20 cellular contexts compared by ENCODE assay signal in the genomic region with DNA sequence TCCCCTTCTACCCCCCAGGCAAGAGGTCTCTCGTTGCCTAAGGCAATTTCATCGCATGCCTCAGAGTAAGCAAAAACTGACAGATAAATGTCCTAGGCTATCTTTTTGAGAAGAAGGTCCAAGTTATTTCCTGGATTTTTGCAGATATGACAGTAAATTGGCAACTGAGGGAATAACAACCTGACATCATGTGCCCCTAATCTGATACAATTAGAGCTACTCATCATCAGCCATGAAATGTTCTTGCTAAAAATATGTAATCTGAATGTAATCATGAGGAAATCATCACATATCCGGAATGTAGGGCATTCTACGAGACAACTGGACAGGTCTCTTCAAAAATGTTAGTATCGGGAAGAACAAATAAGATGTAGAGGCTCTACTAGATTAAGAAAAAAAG.
"Had no signal": no experiment of that assay in that cellular context is flagged by ENCODE, and none has a peak within 500 bp of the region (broad histone marks: within the 10 kb centered on the region; RNA-seq: fewer than 3 reads in every experiment).

No MANE protein-coding gene starts in this region.

- H3K9me3 Mint-ChIP-seq: activated naive CD4-positive, alpha-beta T cell treated with anti-CD3 and anti-CD28 coated beads for 36 hours; activated T-helper 2 cell treated with anti-CD3 and anti-CD28 coated beads, Interferon-gamma antibody, Interleukin-2, Interleukin-4, amounts not matched to agents 10 μg/mL and 5 μg/mL and 100 μg/mL, durations not matched to agents 14 hours and 24 hours and 36 hours; neural progenitor cell; stimulated activated naive CD8-positive, alpha-beta T cell treated with anti-CD3 and anti-CD28 coated beads, Interleukin-15, amount 100 ng/mL, for 72 hours; T-helper 2 cell treated with Interferon-gamma antibody and Interleukin-4, amounts not matched to agents 5 μg/mL and 100 μg/mL, for 36 hours had no signal

- H3K27ac ChIP-seq: coronary artery, neural progenitor cell, ovary, sigmoid colon had no signal

- ATAC-seq: gastrocnemius medialis; stimulated activated naive CD8-positive, alpha-beta T cell treated with anti-CD3 and anti-CD28 coated beads, Interleukin-15, amount 100 ng/mL, for 72 hours had no signal

- H3K4me2 ChIP-seq: neural progenitor cell had no signal

- H3K27me3 ChIP-seq: gastrocnemius medialis, heart right ventricle, neural progenitor cell, ovary, sigmoid colon had no signal

- H3K27ac Mint-ChIP-seq: activated naive CD4-positive, alpha-beta T cell treated with anti-CD3 and anti-CD28 coated beads for 36 hours; activated T-helper 2 cell treated with anti-CD3 and anti-CD28 coated beads, Interferon-gamma antibody, Interleukin-2, Interleukin-4, amounts not matched to agents 10 μg/mL and 5 μg/mL and 100 μg/mL, durations not matched to agents 14 hours and 24 hours and 36 hours; naive B cell; neural progenitor cell; stimulated activated naive CD8-positive, alpha-beta T cell treated with anti-CD3 and anti-CD28 coated beads, Interleukin-15, amount 100 ng/mL, for 72 hours; T-helper 2 cell treated with Interferon-gamma antibody and Interleukin-4, amounts not matched to agents 5 μg/mL and 100 μg/mL, for 36 hours; type B pancreatic cell had no signal

- H3K27me3 Mint-ChIP-seq: naive B cell; stimulated activated naive CD8-positive, alpha-beta T cell treated with anti-CD3 and anti-CD28 coated beads, Interleukin-15, amount 100 ng/mL, for 72 hours had no signal

- H3K4me1 ChIP-seq: neural progenitor cell had no signal

- H3K4me1 Mint-ChIP-seq: naive B cell had no signal

- H3K36me3 Mint-ChIP-seq: naive B cell, neural progenitor cell, type B pancreatic cell had no signal

- FAIRE-seq: endothelial cell of umbilical vein had no signal

- H3K36me3 ChIP-seq: gastrocnemius medialis, heart right ventricle, neural progenitor cell, ovary, sigmoid colon had no signal

- H3K4me3 ChIP-seq: coronary artery, gastrocnemius medialis, heart right ventricle, lung, neural progenitor cell, ovary, sigmoid colon had no signal

- H2AFZ ChIP-seq: neural progenitor cell had no signal

- H3K9me3 ChIP-seq: gastrocnemius medialis, heart right ventricle, ovary, sigmoid colon had no signal

- H3K4me3 Mint-ChIP-seq: activated naive CD4-positive, alpha-beta T cell treated with anti-CD3 and anti-CD28 coated beads for 36 hours; naive B cell; neural progenitor cell; stimulated activated naive CD8-positive, alpha-beta T cell treated with anti-CD3 and anti-CD28 coated beads, Interleukin-15, amount 100 ng/mL, for 72 hours; T-helper 2 cell treated with Interferon-gamma antibody and Interleukin-4, amounts not matched to agents 5 μg/mL and 100 μg/mL, for 36 hours; type B pancreatic cell had no signal

- DNase-seq: activated CD4-positive, alpha-beta T cell treated with anti-CD3 and anti-CD28 coated beads for 1 hour; activated CD4-positive, alpha-beta T cell treated with anti-CD3 and anti-CD28 coated beads, Interleukin-2, amount 50 U/mL, for 48 hours; activated naive CD4-positive, alpha-beta T cell treated with anti-CD3 and anti-CD28 coated beads for 36 hours; central memory CD4-positive, alpha-beta T cell; effector CD8-positive, alpha-beta T cell; gastrocnemius medialis; heart right ventricle; left cardiac atrium; naive B cell; ovary; sigmoid colon; stimulated activated CD4-positive, alpha-beta T cell treated with anti-CD3 and anti-CD28 coated beads, Interleukin-1b, Interleukin-23, amount 100 ng/mL, for 48 hours; stimulated activated naive CD8-positive, alpha-beta T cell treated with anti-CD3 and anti-CD28 coated beads, Interleukin-15, amount 100 ng/mL, for 72 hours had no signal
